In genomic region chr11:47184711-47185304, GRCh38 we compare ENCODE assay signal across 10 cellular contexts. TPM values are rescaled to one million over a fixed set of nuclear protein-coding genes. Genes with fewer than 3 reads are reported as not detected.
DNase-seq lines count a peak whose midpoint lies in the region; ATAC-seq and TF ChIP-seq lines count a peak whose summit lies in the region.
"Had no signal": no experiment of that assay in that cellular context is flagged by ENCODE, and none has a peak within 500 bp of the region (broad histone marks: within the 10 kb centered on the region; RNA-seq: fewer than 3 reads in every experiment).

No MANE protein-coding gene starts in this region.

- H3K36me3 ChIP-seq in MG63: peaks cover 9% of the 10 kb centered on the region
- peaks cover 0 to 6% of the 10 kb centered on the region in 2 donors for H3K36me3 ChIP-seq in muscle layer of duodenum (ENCODE audit: control insufficient read depth in 1 of 2, insufficient read depth in 2 of 2, low read length in 2 of 2)
- H3K36me3 ChIP-seq: neutrophil had no signal

- no peak for ATAC-seq in GM21825 (IDR thresholded peaks at IDR 0.05; ENCODE audit: unreplicated experiment)

- TF ChIP-seq CTCF in 22Rv1 (IDR thresholded peaks at IDR 0.05) (no peak), epithelial cell of proximal tubule (conservative IDR thresholded peaks at IDR 0.05; ENCODE audit: low read depth, low read length) (no peak)

- H3K9me3 ChIP-seq in MG63 (no peaks in the 10 kb centered on the region), muscle layer of duodenum (ENCODE audit: control insufficient read depth in 1 of 2, low read length in 2 of 2) (no peaks in the 10 kb centered on the region)
- H3K9me3 ChIP-seq: neutrophil had no signal

- H3K27ac ChIP-seq in 22Rv1 (peak overlapping the region; percentile 76), muscle layer of duodenum (ENCODE audit: low read length) (no peak overlapping the region)
- H3K27ac ChIP-seq: neutrophil had no signal

- DNase-seq in MG63: no peak
- no peak for DNase-seq in epithelial cell of proximal tubule (ENCODE audit: low read depth)
- no peak for DNase-seq in activated CD8-positive, alpha-beta memory T cell treated with anti-CD3 and anti-CD28 coated beads, Interleukin-2, amount 50 U/mL, for 4 hours
- no peak for DNase-seq in DMS53 treated with DMSO at 0.1 percent for 48 hours (lab: John Stamatoyannopoulos, UW; ENCODE audit: unreplicated experiment)
- no peak for DNase-seq in AG08396 (ENCODE audit: low spot score)
- DNase-seq: activated B cell treated with CpG ODN at 0.5 μM for 24 hours had no signal

- peaks cover 0 to 45% of the 10 kb centered on the region in 2 donors for H3K4me1 ChIP-seq in muscle layer of duodenum (ENCODE audit: control insufficient read depth in 1 of 2, insufficient read depth in 2 of 2, low read length in 2 of 2)

- H3K4me3 ChIP-seq in MG63: peak overlapping the region; percentile 68
- H3K4me3 ChIP-seq in epithelial cell of proximal tubule (ENCODE audit: low read depth, low read length): peak overlapping the region; percentile 77
- H3K4me3 ChIP-seq in muscle layer of duodenum (ENCODE audit: low read depth in 1 of 2, low read length in 2 of 2): peak overlapping the region; percentile 48 to 85

- no peaks in the 10 kb centered on the region for H3K27me3 ChIP-seq in MG63
- no peaks in the 10 kb centered on the region for H3K27me3 ChIP-seq in muscle layer of duodenum (ENCODE audit: low read depth, low read length)

RNA-seq across cellular contexts. Expression of gene PACSIN3, which starts 1.4 kb away (rescaled TPM):
- total RNA-seq in MG63 (2014; rRNA removed; shearing (Covaris generic); ENCODE audit: low replicate concordance): 59.8 and 92.5 TPM in 2 replicates
- 66.7 and 74.4 TPM in 2 replicates for total RNA-seq in epithelial cell of proximal tubule

RNA-seq across cellular contexts. Expression of gene ARFGAP2, which starts 8.1 kb away (rescaled TPM):
- 71.0 and 92.8 TPM in 2 replicates for total RNA-seq in MG63 (2014; rRNA removed; shearing (Covaris generic); ENCODE audit: low replicate concordance)
- 94.0 and 97.3 TPM in 2 replicates for total RNA-seq in epithelial cell of proximal tubule

RNA-seq across cellular contexts. Expression of gene DDB2, which starts 30.0 kb away (rescaled TPM):
- total RNA-seq in MG63 (2014; rRNA removed; shearing (Covaris generic); ENCODE audit: low replicate concordance): 13.9 and 20.0 TPM in 2 replicates
- 30.0 and 50.2 TPM in 2 replicates for total RNA-seq in epithelial cell of proximal tubule
